Comparison of ENCODE assay signal across 1 cellular context in genomic region chr9:137459601-137460362, GRCh38.
TF ChIP-seq lines count a peak whose summit lies in the region.

No MANE protein-coding gene starts in this region.

TF ChIP-seq in HepG2, 621 proteins besides CTCF, POLR2A, EP300 and RAD21 (continued from another document and continues in another):
- TF ChIP-seq ZNF30 (CRISPR knock-in tag; IDR thresholded peaks at IDR 0.05): no peak
- TF ChIP-seq ZFX (CRISPR knock-in tag; IDR thresholded peaks at IDR 0.05; ENCODE audit: low read depth): no peak; the same call in 1 of the 2 replicates
- TF ChIP-seq ARHGAP35 (CRISPR knock-in tag; IDR thresholded peaks at IDR 0.05; ENCODE audit: borderline replicate concordance): 0 out of 2 replicates have a peak, but pooled peaks have one; percentile 29
- TF ChIP-seq ZNF430 (CRISPR knock-in tag; IDR thresholded peaks at IDR 0.05): 0 out of 2 replicates have a peak, but pooled peaks have one; percentile 33
- no peak for TF ChIP-seq ZNF234 (CRISPR knock-in tag; conservative IDR thresholded peaks at IDR 0.05)
- no peak for TF ChIP-seq SUZ12 (IDR thresholded peaks at IDR 0.05; ENCODE audit: low read depth, low read length)
- TF ChIP-seq IKZF1 (IDR thresholded peaks at IDR 0.05): no peak
- no peak for TF ChIP-seq BHLHE40 (IDR thresholded peaks at IDR 0.05; ENCODE audit: low read length)
- TF ChIP-seq MXD3 (CRISPR knock-in tag; IDR thresholded peaks at IDR 0.05): no peak
- TF ChIP-seq FOXM1 (CRISPR knock-in tag; IDR thresholded peaks at IDR 0.05): no peak
- no peak for TF ChIP-seq NFAT5 (CRISPR knock-in tag; IDR thresholded peaks at IDR 0.05)
- no peak for TF ChIP-seq ZBED4 (CRISPR knock-in tag; IDR thresholded peaks at IDR 0.05; ENCODE audit: borderline replicate concordance)
- TF ChIP-seq MTA1 (CRISPR knock-in tag; IDR thresholded peaks at IDR 0.05; ENCODE audit: borderline replicate concordance): no peak
- TF ChIP-seq MNT (IDR thresholded peaks at IDR 0.05): no peak
- TF ChIP-seq YEATS2 (CRISPR knock-in tag; IDR thresholded peaks at IDR 0.05; ENCODE audit: borderline replicate concordance): no peak
- TF ChIP-seq KLF11 (CRISPR knock-in tag; IDR thresholded peaks at IDR 0.05): no peak
- TF ChIP-seq MIER2 (CRISPR knock-in tag; IDR thresholded peaks at IDR 0.05): no peak
- peak; percentile 52; the same call in 1 of the 2 replicates for TF ChIP-seq TSC22D2 (CRISPR knock-in tag; IDR thresholded peaks at IDR 0.05; ENCODE audit: borderline replicate concordance)
- peak; percentile 98 for TF ChIP-seq ZNF335 (CRISPR knock-in tag; IDR thresholded peaks at IDR 0.05)
- TF ChIP-seq ZNF691 (CRISPR knock-in tag; IDR thresholded peaks at IDR 0.05; ENCODE audit: borderline replicate concordance, low read depth): no peak
- TF ChIP-seq ZKSCAN5 (CRISPR knock-in tag; IDR thresholded peaks at IDR 0.05): no peak
- TF ChIP-seq HMGXB4 (CRISPR knock-in tag; IDR thresholded peaks at IDR 0.05; ENCODE audit: borderline replicate concordance in 1 of 2, low read depth in 1 of 2): 0 out of 4 replicates have a peak, but pooled peaks of 1 of the 2 experiments have one; percentile 27
- no peak for TF ChIP-seq ZNF143 (CRISPR knock-in tag; IDR thresholded peaks at IDR 0.05)
- no peak for TF ChIP-seq ZNF468 (CRISPR knock-in tag; IDR thresholded peaks at IDR 0.05)
- TF ChIP-seq MXD1 (CRISPR knock-in tag; IDR thresholded peaks at IDR 0.05): no peak
- no peak for TF ChIP-seq ZBTB20 (CRISPR knock-in tag; IDR thresholded peaks at IDR 0.05; ENCODE audit: borderline replicate concordance, low read depth)
- peak; percentile 36 for TF ChIP-seq THAP9 (CRISPR knock-in tag; IDR thresholded peaks at IDR 0.05; ENCODE audit: borderline replicate concordance)
- TF ChIP-seq ZNF414 (CRISPR knock-in tag; IDR thresholded peaks at IDR 0.05): no peak
- TF ChIP-seq SNAPC5 (CRISPR knock-in tag; IDR thresholded peaks at IDR 0.05; ENCODE audit: borderline replicate concordance): no peak
- no peak; the same call in 1 of the 2 replicates for TF ChIP-seq ARID4A (CRISPR knock-in tag; IDR thresholded peaks at IDR 0.05; ENCODE audit: borderline replicate concordance)
- no peak for TF ChIP-seq PHF20 (CRISPR knock-in tag; IDR thresholded peaks at IDR 0.05)
